Comparison of ENCODE assay signal across 14 cellular contexts in the genomic region with DNA sequence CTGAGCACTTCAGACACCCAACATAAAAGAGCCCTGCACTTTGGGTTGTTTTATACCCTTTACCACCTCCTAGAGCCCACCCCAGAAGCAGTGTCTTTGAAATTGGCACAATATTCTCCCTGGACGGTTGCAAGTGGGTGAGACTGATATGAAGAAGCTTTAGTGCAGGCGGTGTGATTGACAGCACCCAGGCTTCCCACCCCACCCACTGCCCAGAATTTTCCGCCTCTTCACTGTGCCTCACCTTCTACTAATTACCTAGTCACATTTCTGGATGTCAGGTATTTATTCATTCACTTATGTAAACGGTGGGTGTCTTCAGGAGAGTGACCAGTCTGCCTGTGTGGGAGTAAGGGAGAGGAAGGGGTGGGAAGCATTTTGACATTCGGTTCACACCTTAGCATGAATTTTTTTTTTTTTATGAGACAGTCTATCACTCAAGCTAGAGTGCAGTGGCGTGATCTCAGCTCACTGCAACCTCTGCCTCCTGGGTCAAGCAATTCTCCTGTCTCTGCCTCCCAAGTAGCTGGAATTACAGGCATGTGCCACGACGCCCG. TPM values are rescaled to one million over a fixed set of nuclear protein-coding genes. Genes with fewer than 3 reads are reported as not detected.
A peak's percentile ranks its signal among the peaks of the same experiment; 100 is the strongest.
DNase-seq lines count a peak whose midpoint lies in the region; ATAC-seq and TF ChIP-seq lines count a peak whose summit lies in the region.
"Had no signal": no experiment of that assay in that cellular context is flagged by ENCODE, and none has a peak within 500 bp of the region (broad histone marks: within the 10 kb centered on the region; RNA-seq: fewer than 3 reads in every experiment).

No MANE protein-coding gene starts in this region.

- no peak for TF ChIP-seq CTCF in osteocyte (IDR thresholded peaks at IDR 0.05)

- CTCF ChIA-PET in activated CD8-positive, alpha-beta memory T cell treated with anti-CD3 and anti-CD28 coated beads, Interleukin-2, amount 10 ng/mL, durations not matched to agents 7 days and 5 days (lab: Charles Lee), result interaction anchor here (1.2 kb wide), 1 partner anchor 39 kb away, joined by 3 read pairs; no protein-coding TSS in a partner anchor

- H3K4me1 Mint-ChIP-seq in activated CD8-positive, alpha-beta memory T cell treated with anti-CD3 and anti-CD28 coated beads, Interleukin-2, amount 10 ng/mL, durations not matched to agents 7 days and 5 days, result peaks cover 17% of the 10 kb centered on the region
- peaks cover 11 to 12% of the 10 kb centered on the region in 2 donors for H3K4me1 Mint-ChIP-seq in effector memory CD8-positive, alpha-beta T cell (ENCODE audit: low read depth in 2 of 2)
- H3K4me1 Mint-ChIP-seq in osteocyte (ENCODE audit: unreplicated experiment), result peaks cover 21% of the 10 kb centered on the region

- ATAC-seq in activated CD8-positive, alpha-beta memory T cell treated with anti-CD3 and anti-CD28 coated beads, Interleukin-2, amount 10 ng/mL, durations not matched to agents 7 days and 5 days, result no peak
- ATAC-seq in effector memory CD8-positive, alpha-beta T cell (replicated peaks), result no peak
- ATAC-seq in HG03354 (IDR thresholded peaks at IDR 0.05; ENCODE audit: poor library complexity, severe bottlenecking, unreplicated experiment), result no peak

- H3K36me3 Mint-ChIP-seq in activated CD8-positive, alpha-beta memory T cell treated with anti-CD3 and anti-CD28 coated beads, Interleukin-2, amount 10 ng/mL, durations not matched to agents 7 days and 5 days, result no peaks in the 10 kb centered on the region
- no peaks in the 10 kb centered on the region for H3K36me3 Mint-ChIP-seq in effector memory CD8-positive, alpha-beta T cell (ENCODE audit: insufficient read depth)
- peaks cover 2% of the 10 kb centered on the region for H3K36me3 Mint-ChIP-seq in osteocyte (ENCODE audit: unreplicated experiment)

- DNase-seq in activated CD8-positive, alpha-beta memory T cell treated with anti-CD3 and anti-CD28 coated beads, Interleukin-2, amount 10 ng/mL, durations not matched to agents 7 days and 5 days, result no peak
- DNase-seq in activated CD8-positive, alpha-beta memory T cell treated with anti-CD3 and anti-CD28 coated beads for 24 hours, result no peak
- DNase-seq in HUDEP-2 (lab: John Stamatoyannopoulos, UW; ENCODE audit: unreplicated experiment in 76 of 76) (peak in 74 of 76 experiments; percentile 13 to 87 (median 62)), osteocyte (ENCODE audit: extremely low spot score, unreplicated experiment) (no peak), NCI-H1436 treated with DMSO at 0.1 percent for 48 hours (lab: John Stamatoyannopoulos, UW) (no peak), medulla oblongata (ENCODE audit: extremely low spot score) (no peak)
- no peak for DNase-seq in effector memory CD8-positive, alpha-beta T cell
- DNase-seq: activated CD4-positive, CD25-positive, alpha-beta regulatory T cell treated with anti-CD3 and anti-CD28 coated beads, Interleukin-2, amount 50 U/mL, for 72 hours; HCEC 1CT; NCI-H2081; NCI-H774; Peyer's patch had no signal

- H3K27ac Mint-ChIP-seq in activated CD8-positive, alpha-beta memory T cell treated with anti-CD3 and anti-CD28 coated beads, Interleukin-2, amount 10 ng/mL, durations not matched to agents 7 days and 5 days, result no peak overlapping the region
- H3K27ac Mint-ChIP-seq in effector memory CD8-positive, alpha-beta T cell, result peak overlapping the region; percentile 17 to 30
- no peak overlapping the region for H3K27ac Mint-ChIP-seq in osteocyte (ENCODE audit: unreplicated experiment)
- H3K27ac Mint-ChIP-seq: dendritic cell treated with granulocyte-macrophage colony-stimulating factor and Interleukin-4, amounts not matched to agents 40 ng/mL and 50 ng/mL, for 4 days had no signal

- H3K27me3 Mint-ChIP-seq in activated CD8-positive, alpha-beta memory T cell treated with anti-CD3 and anti-CD28 coated beads, Interleukin-2, amount 10 ng/mL, durations not matched to agents 7 days and 5 days, result peaks cover 41% of the 10 kb centered on the region
- H3K27me3 Mint-ChIP-seq in effector memory CD8-positive, alpha-beta T cell, result peaks cover 13 to 17% of the 10 kb centered on the region in 2 donors
- peaks cover 19% of the 10 kb centered on the region for H3K27me3 Mint-ChIP-seq in osteocyte (ENCODE audit: unreplicated experiment)

- peak overlapping the region; percentile 53 for H3K4me3 Mint-ChIP-seq in activated CD8-positive, alpha-beta memory T cell treated with anti-CD3 and anti-CD28 coated beads, Interleukin-2, amount 10 ng/mL, durations not matched to agents 7 days and 5 days
- H3K4me3 Mint-ChIP-seq in effector memory CD8-positive, alpha-beta T cell, result peak overlapping the region; percentile 77 to 78
- H3K4me3 Mint-ChIP-seq in osteocyte (ENCODE audit: unreplicated experiment), result peak overlapping the region; percentile 56

- H3K9me3 Mint-ChIP-seq in activated CD8-positive, alpha-beta memory T cell treated with anti-CD3 and anti-CD28 coated beads, Interleukin-2, amount 10 ng/mL, durations not matched to agents 7 days and 5 days (ENCODE audit: low read depth), result no peaks in the 10 kb centered on the region
- no peaks in the 10 kb centered on the region for H3K9me3 Mint-ChIP-seq in effector memory CD8-positive, alpha-beta T cell
- peaks cover 3% of the 10 kb centered on the region for H3K9me3 Mint-ChIP-seq in osteocyte (ENCODE audit: unreplicated experiment)

RNA-seq across cellular contexts. Expression of gene FAM89A, which starts 1.7 kb away (rescaled TPM):
- 1 to 10 TPM; 5.9 to 9.8 TPM for total RNA-seq in activated CD8-positive, alpha-beta memory T cell treated with anti-CD3 and anti-CD28 coated beads, Interleukin-2, amount 10 ng/mL, durations not matched to agents 7 days and 5 days
- total RNA-seq in osteocyte, result 14.8 and 15.5 TPM in 2 replicates

Comparison
In these comparisons a context has a peak if more than half of its experiments do, and no peak if none do; other contexts are left out.
1. DNase-seq: peak in HUDEP-2 (74 of 76); none in activated CD8-positive, alpha-beta memory T cell treated with anti-CD3 and anti-CD28 coated beads, Interleukin-2, amount 10 ng/mL, durations not matched to agents 7 days and 5 days (single experiment), activated CD8-positive, alpha-beta memory T cell treated with anti-CD3 and anti-CD28 coated beads for 24 hours (single experiment), effector memory CD8-positive, alpha-beta T cell (0 of 3), osteocyte (single experiment), NCI-H1436 treated with DMSO at 0.1 percent for 48 hours (single experiment) and medulla oblongata (single experiment).
2. H3K27ac Mint-ChIP-seq: peak in effector memory CD8-positive, alpha-beta T cell (2 of 2); none in activated CD8-positive, alpha-beta memory T cell treated with anti-CD3 and anti-CD28 coated beads, Interleukin-2, amount 10 ng/mL, durations not matched to agents 7 days and 5 days (single experiment) and osteocyte (single experiment).
3. Peak in every context shown above with its lines, with median percentiles within 50 percentile points of each other: H3K4me3 Mint-ChIP-seq.